ENCODE assay signal across 32 cellular contexts in the genomic region with DNA sequence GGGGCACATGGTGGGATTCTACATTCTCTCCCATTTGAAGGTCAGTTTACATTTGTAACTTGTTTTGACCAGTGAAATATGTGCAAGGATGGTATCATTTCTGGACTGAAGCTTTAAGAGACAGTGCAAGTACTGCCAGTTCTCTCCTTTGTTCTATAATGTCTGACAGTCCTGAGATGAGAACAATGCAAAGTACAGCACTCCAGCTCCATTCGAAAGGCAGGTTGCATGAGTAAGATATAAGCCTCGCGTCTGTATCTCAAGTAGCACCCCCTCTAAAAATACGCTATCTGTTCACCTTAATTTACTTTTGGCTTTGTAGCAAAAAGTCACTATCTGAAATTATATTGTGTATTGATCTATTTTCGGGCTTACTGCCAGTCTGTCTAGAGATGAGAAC.
"Had no signal": no experiment of that assay in that cellular context is flagged by ENCODE, and none has a peak within 500 bp of the region (broad histone marks: within the 10 kb centered on the region; RNA-seq: fewer than 3 reads in every experiment).

No MANE protein-coding gene starts in this region.

- H3K27ac ChIP-seq: adrenal gland, body of pancreas, breast epithelium, WERI-Rb-1 had no signal

- H3K4me1 ChIP-seq: adrenal gland had no signal

- H3K36me3 ChIP-seq: adrenal gland, breast epithelium, MG63, WERI-Rb-1 had no signal

- H3K4me3 ChIP-seq: body of pancreas, MG63 had no signal

- DNase-seq: activated CD4-positive, alpha-beta T cell treated with anti-CD3 and anti-CD28 coated beads for 1 hour; activated CD4-positive, alpha-beta T cell treated with anti-CD3 and anti-CD28 coated beads, Interleukin-2, amount 10 ng/mL, durations not matched to agents 7 days and 5 days; activated CD4-positive, alpha-beta T cell treated with anti-CD3 and anti-CD28 coated beads, Interleukin-2, amount 50 U/mL, for 48 hours; activated CD4-positive, CD25-positive, alpha-beta regulatory T cell; activated CD8-positive, alpha-beta T cell treated with anti-CD3 and anti-CD28 coated beads, Interleukin-2, amount 10 ng/mL, durations not matched to agents 7 days and 5 days; activated gamma-delta T cell; activated naive CD4-positive, alpha-beta T cell treated with anti-CD3 and anti-CD28 coated beads for 36 hours; activated T-cell treated with anti-CD3 and anti-CD28 coated beads, Interleukin-2, amount 50 U/mL, for 24 hours; adrenal gland; body of pancreas; Kasumi-1; KG1; MG63; NCI-H1048; NCI-H1417; NCI-H146; NCI-H187; NCI-H2029 treated with DMSO at 0.1 percent for 48 hours; NCI-H2107; NCI-H226; NCI-H446 treated with DMSO at 0.1 percent for 48 hours; NCI-H524; NCI-H748 treated with DMSO at 0.1 percent for 48 hours; NK-92 treated with Interleukin-12 subunit alpha and Interleukin-12 subunit beta, amount 100 ng/mL, for 24 hours; OCI-M1; Right ventricle myocardium superior; SW 1271; T-helper 1 cell; T-helper 2 cell; T-helper 9 cell; WERI-Rb-1 had no signal

- H3K9me3 ChIP-seq: adrenal gland had no signal

- H3K27me3 ChIP-seq: adrenal gland, body of pancreas, breast epithelium, MG63 had no signal
